ENCODE assay signal across 17 cellular contexts in the genomic region with DNA sequence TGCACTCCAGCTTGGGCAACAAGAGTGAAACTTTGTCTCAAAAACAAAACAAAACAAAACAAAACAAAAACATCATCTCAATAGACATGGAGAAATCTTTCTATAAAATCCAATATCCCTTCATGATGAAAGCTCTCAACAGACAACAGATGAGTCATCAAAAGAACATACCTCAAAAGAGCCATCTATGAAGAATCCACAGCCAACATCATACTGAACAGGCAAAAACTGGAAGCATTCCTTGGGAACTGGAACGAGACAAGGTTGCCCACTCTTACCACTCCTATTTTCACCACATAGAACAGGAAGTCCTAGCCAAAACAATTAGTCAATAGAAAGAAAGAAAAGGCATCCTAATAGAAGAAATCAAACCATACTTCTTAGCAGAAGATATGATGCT.
DNase-seq lines count a peak whose midpoint lies in the region; TF ChIP-seq lines count a peak whose summit lies in the region.
"Had no signal": no experiment of that assay in that cellular context is flagged by ENCODE, and none has a peak within 500 bp of the region (broad histone marks: within the 10 kb centered on the region; RNA-seq: fewer than 3 reads in every experiment).

No MANE protein-coding gene starts in this region.

- no peaks in the 10 kb centered on the region for H3K4me1 Mint-ChIP-seq in chondrocyte (ENCODE audit: low read depth)
- H3K4me1 Mint-ChIP-seq: GM23338 had no signal

- no peak for TF ChIP-seq CTCF in epithelial cell of esophagus (IDR thresholded peaks at IDR 0.05; ENCODE audit: insufficient read depth, low read depth, low read length, missing control alignments)
- no peak for TF ChIP-seq CTCF in spleen (IDR thresholded peaks at IDR 0.05 in 8 of 11, conservative IDR thresholded peaks at IDR 0.05 in 3 of 11)
- TF ChIP-seq CTCF in chondrocyte (IDR thresholded peaks at IDR 0.05): no peak

- DNase-seq in EL (peak; percentile 21), HT1080 (ENCODE audit: low read depth) (peak; percentile 8), epithelial cell of esophagus (ENCODE audit: low read depth) (peak; percentile 29), kidney glomerular epithelial cell (lab: John Stamatoyannopoulos, UW) (peak; percentile 0), spleen (no peak), chondrocyte (ENCODE audit: low spot score) (no peak), CD1c-positive myeloid dendritic cell (ENCODE audit: extremely low spot score) (no peak)
- DNase-seq in effector memory CD4-positive, alpha-beta T cell: no peak
- DNase-seq: ACHN; C1 segment of cervical spinal cord; Caco-2; CD8-positive, alpha-beta memory T cell; DND-41; H7 had no signal

- H3K4me3 Mint-ChIP-seq in chondrocyte (ENCODE audit: unreplicated experiment): no peak overlapping the region
- H3K4me3 Mint-ChIP-seq: B cell; CD8-positive, alpha-beta memory T cell; GM23338 had no signal

- no peaks in the 10 kb centered on the region for H3K36me3 Mint-ChIP-seq in chondrocyte (ENCODE audit: low read depth)
- H3K36me3 Mint-ChIP-seq: CD8-positive, alpha-beta memory T cell had no signal

- WGBS in spleen, 5 donors: 20 to 73% (median 27%) methylated on average over 1 of the region's 1 CpG; no CpG with 5 or more reads in 2 of the 5 donors

- H3K4me3 ChIP-seq in epithelial cell of esophagus (ENCODE audit: low read length) (no peak overlapping the region), spleen (no peak overlapping the region)
- H3K4me3 ChIP-seq in effector memory CD4-positive, alpha-beta T cell (ENCODE audit: insufficient read depth, low read depth, low read length, poor library complexity, severe bottlenecking): no peak overlapping the region
- H3K4me3 ChIP-seq: GM12878, GM23338 had no signal

- H3K27me3 Mint-ChIP-seq in chondrocyte (ENCODE audit: low read depth): no peaks in the 10 kb centered on the region
- H3K27me3 Mint-ChIP-seq: B cell; CD8-positive, alpha-beta memory T cell had no signal

- TF ChIP-seq POLR2A in spleen (IDR thresholded peaks at IDR 0.05): no peak

- H3K4me1 ChIP-seq in spleen: no peaks in the 10 kb centered on the region
- no peaks in the 10 kb centered on the region for H3K4me1 ChIP-seq in effector memory CD4-positive, alpha-beta T cell (ENCODE audit: control insufficient read depth, insufficient read depth, low read length, poor library complexity, severe bottlenecking)
- H3K4me1 ChIP-seq: Caco-2 had no signal

- no peak overlapping the region for H3K27ac ChIP-seq in spleen
- H3K27ac ChIP-seq in effector memory CD4-positive, alpha-beta T cell (ENCODE audit: insufficient read depth, low read length, poor library complexity, severe bottlenecking): no peak overlapping the region

- no peaks in the 10 kb centered on the region for H3K9me3 ChIP-seq in spleen
- no peaks in the 10 kb centered on the region for H3K9me3 ChIP-seq in effector memory CD4-positive, alpha-beta T cell (ENCODE audit: control insufficient read depth, low read length)
- H3K9me3 ChIP-seq: Caco-2 had no signal

- no peaks in the 10 kb centered on the region for H3K9me3 Mint-ChIP-seq in chondrocyte (ENCODE audit: low read depth)
- H3K9me3 Mint-ChIP-seq: CD8-positive, alpha-beta memory T cell had no signal

- H3K27ac Mint-ChIP-seq in chondrocyte (ENCODE audit: unreplicated experiment): no peak overlapping the region
- H3K27ac Mint-ChIP-seq: B cell; CD8-positive, alpha-beta memory T cell; GM23338 had no signal

- intact Hi-C loops in spleen (cut with DNase I; ENCODE audit: low total_unique reads): no loop called here

- H3K27me3 ChIP-seq in spleen (replicated peaks in 1 of 7): no peaks in the 10 kb centered on the region
- no peaks in the 10 kb centered on the region for H3K27me3 ChIP-seq in effector memory CD4-positive, alpha-beta T cell (replicated peaks; ENCODE audit: control insufficient read depth, insufficient read depth, low read length, poor library complexity, severe bottlenecking)

- no peaks in the 10 kb centered on the region for H3K36me3 ChIP-seq in spleen
- H3K36me3 ChIP-seq in effector memory CD4-positive, alpha-beta T cell (ENCODE audit: control insufficient read depth, insufficient read depth, low read length): no peaks in the 10 kb centered on the region

Comparison
In these comparisons a context has a peak if more than half of its experiments do, and no peak if none do; other contexts are left out.
1. DNase-seq: peak in EL (single experiment), HT1080 (single experiment), epithelial cell of esophagus (single experiment) and kidney glomerular epithelial cell (single experiment); none in spleen (single experiment), chondrocyte (single experiment), effector memory CD4-positive, alpha-beta T cell (0 of 3) and CD1c-positive myeloid dendritic cell (single experiment).